22 cellular contexts compared by ENCODE assay signal in genomic region chr2:200625317-200625716, GRCh38. TPM values are rescaled to one million over a fixed set of nuclear protein-coding genes. Genes with fewer than 3 reads are reported as not detected.
"Had no signal": no experiment of that assay in that cellular context is flagged by ENCODE, and none has a peak within 500 bp of the region (broad histone marks: within the 10 kb centered on the region; RNA-seq: fewer than 3 reads in every experiment).

No MANE protein-coding gene starts in this region.

- H3K27ac ChIP-seq: breast epithelium, esophagus muscularis mucosa, neutrophil, parathyroid adenoma, upper lobe of right lung had no signal

- H3K9me3 ChIP-seq: breast epithelium, esophagus muscularis mucosa, neutrophil, upper lobe of right lung had no signal

- H3K4me3 Mint-ChIP-seq: activated CD8-positive, alpha-beta T cell treated with anti-CD3 and anti-CD28 coated beads for 36 hours; activated naive CD8-positive, alpha-beta T cell treated with anti-CD3 and anti-CD28 coated beads, Interleukin-2, amount 10 ng/mL, durations not matched to agents 7 days and 5 days; activated T-helper 17 cell treated with anti-CD3 and anti-CD28 coated beads, Interleukin-2, amount 50 U/mL, for 72 hours; immature natural killer cell; naive thymus-derived CD8-positive, alpha-beta T cell; T-helper 2 cell treated with Interferon-gamma antibody and Interleukin-4, amounts not matched to agents 5 μg/mL and 100 μg/mL, for 36 hours; WTC11 had no signal

- DNase-seq: activated CD4-positive, alpha-beta T cell treated with anti-CD3 and anti-CD28 coated beads for 4 hours; activated CD8-positive, alpha-beta T cell treated with anti-CD3 and anti-CD28 coated beads for 36 hours; activated naive CD4-positive, alpha-beta T cell treated with Interleukin-2 at 50 U/mL for 16 hours; activated naive CD8-positive, alpha-beta T cell treated with anti-CD3 and anti-CD28 coated beads, Interleukin-2, amount 10 ng/mL, durations not matched to agents 7 days and 5 days; activated T-cell treated with anti-CD3 and anti-CD28 coated beads, Interleukin-2, amount 50 U/mL, for 1 hour; aorta; effector CD4-positive, alpha-beta T cell; immature natural killer cell; mesendoderm; naive thymus-derived CD8-positive, alpha-beta T cell; stimulated activated CD4-positive, alpha-beta T cell treated with anti-CD3 and anti-CD28 coated beads, Interleukin-12 subunit alpha, Interleukin-12 subunit beta, amount 100 ng/mL, for 4 hours; stimulated activated CD4-positive, alpha-beta T cell treated with anti-CD3 and anti-CD28 coated beads, Interleukin-1b, Interleukin-23, amount 100 ng/mL, for 48 hours; stimulated activated CD8-positive, alpha-beta memory T cell treated with anti-CD3 and anti-CD28 coated beads, Interleukin-4, amount 100 ng/mL, for 48 hours; stimulated activated naive CD4-positive, alpha-beta T cell; upper lobe of right lung had no signal

- H3K79me2 ChIP-seq: parathyroid adenoma had no signal

- H3K27ac Mint-ChIP-seq: activated CD8-positive, alpha-beta T cell treated with anti-CD3 and anti-CD28 coated beads for 36 hours; activated naive CD8-positive, alpha-beta T cell treated with anti-CD3 and anti-CD28 coated beads, Interleukin-2, amount 10 ng/mL, durations not matched to agents 7 days and 5 days; activated T-helper 17 cell treated with anti-CD3 and anti-CD28 coated beads, Interleukin-2, amount 50 U/mL, for 72 hours; immature natural killer cell; naive thymus-derived CD8-positive, alpha-beta T cell; T-helper 2 cell treated with Interferon-gamma antibody and Interleukin-4, amounts not matched to agents 5 μg/mL and 100 μg/mL, for 36 hours; WTC11 had no signal

- H3K27me3 ChIP-seq: breast epithelium, esophagus muscularis mucosa, neutrophil, upper lobe of right lung had no signal

- H3K9me3 Mint-ChIP-seq: activated CD8-positive, alpha-beta T cell treated with anti-CD3 and anti-CD28 coated beads for 36 hours; activated naive CD8-positive, alpha-beta T cell treated with anti-CD3 and anti-CD28 coated beads, Interleukin-2, amount 10 ng/mL, durations not matched to agents 7 days and 5 days; activated T-helper 17 cell treated with anti-CD3 and anti-CD28 coated beads, Interleukin-2, amount 50 U/mL, for 72 hours; immature natural killer cell; naive thymus-derived CD8-positive, alpha-beta T cell; T-helper 2 cell treated with Interferon-gamma antibody and Interleukin-4, amounts not matched to agents 5 μg/mL and 100 μg/mL, for 36 hours; WTC11 had no signal

- H2AFZ ChIP-seq: parathyroid adenoma had no signal

- H3K4me1 Mint-ChIP-seq: activated naive CD8-positive, alpha-beta T cell treated with anti-CD3 and anti-CD28 coated beads, Interleukin-2, amount 10 ng/mL, durations not matched to agents 7 days and 5 days; activated T-helper 17 cell treated with anti-CD3 and anti-CD28 coated beads, Interleukin-2, amount 50 U/mL, for 72 hours; immature natural killer cell; naive thymus-derived CD8-positive, alpha-beta T cell had no signal

- H3K36me3 Mint-ChIP-seq: activated naive CD8-positive, alpha-beta T cell treated with anti-CD3 and anti-CD28 coated beads, Interleukin-2, amount 10 ng/mL, durations not matched to agents 7 days and 5 days; immature natural killer cell; naive thymus-derived CD8-positive, alpha-beta T cell; WTC11 had no signal

- H3K4me1 ChIP-seq: esophagus muscularis mucosa, parathyroid adenoma, upper lobe of right lung had no signal

- ATAC-seq: activated CD8-positive, alpha-beta T cell treated with anti-CD3 and anti-CD28 coated beads for 36 hours; activated T-helper 17 cell treated with anti-CD3 and anti-CD28 coated beads, Interleukin-2, amount 50 U/mL, for 72 hours; naive thymus-derived CD8-positive, alpha-beta T cell; upper lobe of right lung had no signal

- H3K4me3 ChIP-seq: breast epithelium, esophagus muscularis mucosa, upper lobe of right lung had no signal

- H3K36me3 ChIP-seq: breast epithelium, neutrophil, upper lobe of right lung had no signal

- H3K9ac ChIP-seq: parathyroid adenoma had no signal

RNA-seq across cellular contexts. Expression of gene AOX1, which starts 39.5 kb away (rescaled TPM):
- total RNA-seq: activated naive CD8-positive, alpha-beta T cell treated with anti-CD3 and anti-CD28 coated beads, Interleukin-2, amount 10 ng/mL, durations not matched to agents 7 days and 5 days; naive thymus-derived CD8-positive, alpha-beta T cell had no signal
